In the genomic region with DNA sequence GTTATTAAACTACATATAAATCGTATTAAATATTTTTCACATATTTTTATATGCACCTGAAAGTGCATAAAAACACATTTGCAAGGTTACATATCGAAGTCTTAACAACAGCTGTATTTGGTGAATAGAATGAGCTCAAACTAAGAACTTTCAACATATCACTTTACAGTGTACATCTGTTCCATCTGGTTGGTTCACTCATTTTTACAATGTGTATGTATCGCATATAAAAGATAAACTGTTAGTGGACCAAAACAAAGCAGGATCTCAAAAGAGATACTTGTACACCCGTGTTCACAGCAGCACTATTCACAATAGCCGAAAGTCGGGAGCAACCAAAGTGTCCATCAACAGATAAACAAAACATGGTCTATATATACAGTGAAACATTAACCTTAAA, we compare ENCODE assay signal across 17 cellular contexts. TPM values are rescaled to one million over a fixed set of nuclear protein-coding genes. Genes with fewer than 3 reads are reported as not detected.
DNase-seq lines count a peak whose midpoint lies in the region; ATAC-seq and TF ChIP-seq lines count a peak whose summit lies in the region.
"Had no signal": no experiment of that assay in that cellular context is flagged by ENCODE, and none has a peak within 500 bp of the region (broad histone marks: within the 10 kb centered on the region; RNA-seq: fewer than 3 reads in every experiment).

No MANE protein-coding gene starts in this region.

- H3K9me3 ChIP-seq in Loucy (ENCODE audit: insufficient read depth, low read depth, low read length) (no peaks in the 10 kb centered on the region), left ventricle myocardium inferior (replicated peaks) (no peaks in the 10 kb centered on the region)
- H3K9me3 ChIP-seq: left lung, thoracic aorta had no signal

- H3K36me3 Mint-ChIP-seq in activated CD8-positive, alpha-beta T cell treated with anti-CD3 and anti-CD28 coated beads for 36 hours (ENCODE audit: low read depth) = peaks cover 38% of the 10 kb centered on the region
- peaks cover 45% of the 10 kb centered on the region for H3K36me3 Mint-ChIP-seq in activated CD8-positive, alpha-beta T cell treated with anti-CD3 and anti-CD28 coated beads, Interleukin-2, amount 10 ng/mL, durations not matched to agents 7 days and 5 days (ENCODE audit: low read depth)
- peaks cover 45% of the 10 kb centered on the region for H3K36me3 Mint-ChIP-seq in activated T-helper 2 cell treated with anti-CD3 and anti-CD28 coated beads, Interferon-gamma antibody, Interleukin-2, Interleukin-4, amounts not matched to agents 10 μg/mL and 5 μg/mL and 100 μg/mL, durations not matched to agents 14 hours and 24 hours and 36 hours (ENCODE audit: low read depth)
- peaks cover 62% of the 10 kb centered on the region for H3K36me3 Mint-ChIP-seq in nephron (ENCODE audit: low read depth)

- peaks cover 100% of the 10 kb centered on the region for H3K79me2 ChIP-seq in Loucy (ENCODE audit: insufficient read depth, low read length)

- DNase-seq in activated CD8-positive, alpha-beta T cell treated with anti-CD3 and anti-CD28 coated beads for 36 hours = no peak
- DNase-seq in activated CD8-positive, alpha-beta T cell treated with anti-CD3 and anti-CD28 coated beads, Interleukin-2, amount 10 ng/mL, durations not matched to agents 7 days and 5 days = no peak
- DNase-seq in activated T-helper 2 cell treated with anti-CD3 and anti-CD28 coated beads, Interferon-gamma antibody, Interleukin-2, Interleukin-4, amounts not matched to agents 10 μg/mL and 5 μg/mL and 100 μg/mL, durations not matched to agents 14 hours and 24 hours and 36 hours (ENCODE audit: low spot score) = no peak
- DNase-seq in GM20000 (ENCODE audit: low spot score) (no peak), caudate nucleus (lab: John Stamatoyannopoulos, UW) (no peak), left ventricle myocardium inferior (no peak)
- DNase-seq: ACHN; activated CD4-positive, alpha-beta T cell treated with anti-CD3 and anti-CD28 coated beads, Interleukin-2, amount 50 U/mL, for 48 hours; activated effector memory CD4-positive, alpha-beta T cell treated with Interleukin-2 at 50 U/mL for 16 hours; left lung; NCI-H1694 treated with DMSO at 0.1 percent for 48 hours; nephron progenitor cell; retina; stimulated activated CD4-positive, alpha-beta T cell treated with anti-CD3 and anti-CD28 coated beads, Interleukin-2, amount 100 ng/mL, for 24 hours had no signal

- H3K36me3 ChIP-seq in Loucy (ENCODE audit: insufficient read depth, low read length) = peaks cover 4% of the 10 kb centered on the region; the same call in 1 of the 2 replicates
- H3K36me3 ChIP-seq in left ventricle myocardium inferior = no peaks in the 10 kb centered on the region
- H3K36me3 ChIP-seq: left lung, thoracic aorta had no signal

- POLR2A ChIA-PET in activated CD8-positive, alpha-beta T cell treated with anti-CD3 and anti-CD28 coated beads for 36 hours (lab: Charles Lee) = interaction anchor here (1.0 kb wide), 1 partner anchor 218 kb away, joined by 3 read pairs; no protein-coding TSS in a partner anchor
- POLR2A ChIA-PET in activated CD8-positive, alpha-beta T cell treated with anti-CD3 and anti-CD28 coated beads, Interleukin-2, amount 10 ng/mL, durations not matched to agents 7 days and 5 days (lab: Charles Lee) = interaction anchor here (0.6 to 3.6 kb wide), 4 partner anchors 9 to 218 kb away, joined by 3 to 15 read pairs (median 4); no protein-coding TSS in a partner anchor

- H3F3A ChIP-seq in Loucy (ENCODE audit: low read depth) = no peaks in the 10 kb centered on the region

- no peaks in the 10 kb centered on the region for H3K27me3 Mint-ChIP-seq in activated CD8-positive, alpha-beta T cell treated with anti-CD3 and anti-CD28 coated beads for 36 hours
- H3K27me3 Mint-ChIP-seq in activated CD8-positive, alpha-beta T cell treated with anti-CD3 and anti-CD28 coated beads, Interleukin-2, amount 10 ng/mL, durations not matched to agents 7 days and 5 days (ENCODE audit: low read depth) = no peaks in the 10 kb centered on the region
- H3K27me3 Mint-ChIP-seq in activated T-helper 2 cell treated with anti-CD3 and anti-CD28 coated beads, Interferon-gamma antibody, Interleukin-2, Interleukin-4, amounts not matched to agents 10 μg/mL and 5 μg/mL and 100 μg/mL, durations not matched to agents 14 hours and 24 hours and 36 hours (ENCODE audit: low read depth) = no peaks in the 10 kb centered on the region
- no peaks in the 10 kb centered on the region for H3K27me3 Mint-ChIP-seq in nephron (ENCODE audit: low read depth)

- H3K4me1 ChIP-seq in Loucy (ENCODE audit: insufficient read depth, low read length, poor library complexity, severe bottlenecking) = peaks cover 50% of the 10 kb centered on the region
- peaks cover 80% of the 10 kb centered on the region for H3K4me1 ChIP-seq in left ventricle myocardium inferior

- peaks cover 91% of the 10 kb centered on the region for H4K20me1 ChIP-seq in Loucy (ENCODE audit: insufficient read depth, low read length, poor library complexity, severe bottlenecking)

- peaks cover 81% of the 10 kb centered on the region for H3K4me1 Mint-ChIP-seq in activated CD8-positive, alpha-beta T cell treated with anti-CD3 and anti-CD28 coated beads for 36 hours (ENCODE audit: low read depth)
- peaks cover 77% of the 10 kb centered on the region for H3K4me1 Mint-ChIP-seq in activated CD8-positive, alpha-beta T cell treated with anti-CD3 and anti-CD28 coated beads, Interleukin-2, amount 10 ng/mL, durations not matched to agents 7 days and 5 days (ENCODE audit: low read depth)
- H3K4me1 Mint-ChIP-seq in activated T-helper 2 cell treated with anti-CD3 and anti-CD28 coated beads, Interferon-gamma antibody, Interleukin-2, Interleukin-4, amounts not matched to agents 10 μg/mL and 5 μg/mL and 100 μg/mL, durations not matched to agents 14 hours and 24 hours and 36 hours (ENCODE audit: low read depth) = peaks cover 71% of the 10 kb centered on the region
- peaks cover 33% of the 10 kb centered on the region for H3K4me1 Mint-ChIP-seq in nephron

- intact Hi-C loops in activated CD8-positive, alpha-beta T cell treated with anti-CD3 and anti-CD28 coated beads for 36 hours (cut with micrococcal nuclease) = no loop called here
- intact Hi-C loops in activated T-helper 2 cell treated with anti-CD3 and anti-CD28 coated beads, Interferon-gamma antibody, Interleukin-2, Interleukin-4, amounts not matched to agents 10 μg/mL and 5 μg/mL and 100 μg/mL, durations not matched to agents 14 hours and 24 hours and 36 hours (cut with micrococcal nuclease) = loop anchor here (10.0 kb wide), 1 partner anchor 643 kb away; no protein-coding TSS in a partner anchor
- intact Hi-C loops in left ventricle myocardium inferior (cut with micrococcal nuclease) = no loop called here

- H3K27ac ChIP-seq in caudate nucleus (ENCODE audit: low read depth, low read length) (no peak overlapping the region), left ventricle myocardium inferior (replicated peaks) (no peak overlapping the region)
- H3K27ac ChIP-seq: thoracic aorta had no signal

- H3K27ac Mint-ChIP-seq in activated CD8-positive, alpha-beta T cell treated with anti-CD3 and anti-CD28 coated beads for 36 hours = peak overlapping the region; percentile 39
- no peak overlapping the region for H3K27ac Mint-ChIP-seq in activated CD8-positive, alpha-beta T cell treated with anti-CD3 and anti-CD28 coated beads, Interleukin-2, amount 10 ng/mL, durations not matched to agents 7 days and 5 days
- H3K27ac Mint-ChIP-seq in activated T-helper 2 cell treated with anti-CD3 and anti-CD28 coated beads, Interferon-gamma antibody, Interleukin-2, Interleukin-4, amounts not matched to agents 10 μg/mL and 5 μg/mL and 100 μg/mL, durations not matched to agents 14 hours and 24 hours and 36 hours = peak overlapping the region; percentile 50
- H3K27ac Mint-ChIP-seq in nephron = peak overlapping the region; percentile 5 to 41 (median 19)
- H3K27ac Mint-ChIP-seq: nephron progenitor cell had no signal

- CTCF ChIA-PET in activated CD8-positive, alpha-beta T cell treated with anti-CD3 and anti-CD28 coated beads for 36 hours (lab: Charles Lee) = interaction anchor here (0.9 to 1.1 kb wide), 2 partner anchors 13 to 54 kb away, joined by 3 read pairs; no protein-coding TSS in a partner anchor
- CTCF ChIA-PET in activated CD8-positive, alpha-beta T cell treated with anti-CD3 and anti-CD28 coated beads, Interleukin-2, amount 10 ng/mL, durations not matched to agents 7 days and 5 days (lab: Charles Lee) = interaction anchor here (1.1 kb wide), 1 partner anchor 56 kb away, joined by 4 read pairs; no protein-coding TSS in a partner anchor

- no peak overlapping the region for H3K4me3 ChIP-seq in Loucy (ENCODE audit: low read length, poor library complexity, severe bottlenecking)
- H3K4me3 ChIP-seq in left ventricle myocardium inferior = no peak overlapping the region
- H3K4me3 ChIP-seq: left lung, thoracic aorta had no signal

- no peak overlapping the region for H2AFZ ChIP-seq in Loucy (ENCODE audit: low read length)

- H3K9me2 ChIP-seq in Loucy (replicated peaks; ENCODE audit: low read depth, low read length) = no peaks in the 10 kb centered on the region

- H3K4me3 Mint-ChIP-seq in activated CD8-positive, alpha-beta T cell treated with anti-CD3 and anti-CD28 coated beads for 36 hours = no peak overlapping the region
- H3K4me3 Mint-ChIP-seq in activated CD8-positive, alpha-beta T cell treated with anti-CD3 and anti-CD28 coated beads, Interleukin-2, amount 10 ng/mL, durations not matched to agents 7 days and 5 days = no peak overlapping the region
- no peak overlapping the region for H3K4me3 Mint-ChIP-seq in activated T-helper 2 cell treated with anti-CD3 and anti-CD28 coated beads, Interferon-gamma antibody, Interleukin-2, Interleukin-4, amounts not matched to agents 10 μg/mL and 5 μg/mL and 100 μg/mL, durations not matched to agents 14 hours and 24 hours and 36 hours (ENCODE audit: low read depth)
- peak overlapping the region in 1 of 3 experiments; percentile 5 for H3K4me3 Mint-ChIP-seq in nephron
- H3K4me3 Mint-ChIP-seq: nephron progenitor cell had no signal

- TF ChIP-seq CTCF in activated CD8-positive, alpha-beta T cell treated with anti-CD3 and anti-CD28 coated beads for 36 hours (IDR thresholded peaks at IDR 0.05) = no peak
- TF ChIP-seq CTCF in Loucy (conservative IDR thresholded peaks at IDR 0.05; ENCODE audit: low read length) (no peak), nephron (IDR thresholded peaks at IDR 0.05; ENCODE audit: unreplicated experiment in 3 of 3) (no peak), GM20000 (IDR thresholded peaks at IDR 0.05; ENCODE audit: extremely low read depth, missing control alignments) (no peak), left ventricle myocardium inferior (IDR thresholded peaks at IDR 0.05; ENCODE audit: borderline replicate concordance) (no peak)

- no peaks in the 10 kb centered on the region for H3K9me3 Mint-ChIP-seq in activated CD8-positive, alpha-beta T cell treated with anti-CD3 and anti-CD28 coated beads for 36 hours
- no peaks in the 10 kb centered on the region for H3K9me3 Mint-ChIP-seq in activated CD8-positive, alpha-beta T cell treated with anti-CD3 and anti-CD28 coated beads, Interleukin-2, amount 10 ng/mL, durations not matched to agents 7 days and 5 days (ENCODE audit: insufficient read depth)
- H3K9me3 Mint-ChIP-seq in activated T-helper 2 cell treated with anti-CD3 and anti-CD28 coated beads, Interferon-gamma antibody, Interleukin-2, Interleukin-4, amounts not matched to agents 10 μg/mL and 5 μg/mL and 100 μg/mL, durations not matched to agents 14 hours and 24 hours and 36 hours = no peaks in the 10 kb centered on the region
- H3K9me3 Mint-ChIP-seq in nephron = peaks cover 3% of the 10 kb centered on the region

- ATAC-seq in activated CD8-positive, alpha-beta T cell treated with anti-CD3 and anti-CD28 coated beads for 36 hours = no peak
- no peak for ATAC-seq in activated CD8-positive, alpha-beta T cell treated with anti-CD3 and anti-CD28 coated beads, Interleukin-2, amount 10 ng/mL, durations not matched to agents 7 days and 5 days
- ATAC-seq: left lung had no signal

- no peak overlapping the region for H3K9ac ChIP-seq in Loucy (ENCODE audit: low read depth, low read length, poor library complexity, severe bottlenecking)

- no peaks in the 10 kb centered on the region for H3K27me3 ChIP-seq in Loucy (ENCODE audit: insufficient read depth, low read length, poor library complexity, severe bottlenecking)
- no peaks in the 10 kb centered on the region for H3K27me3 ChIP-seq in left ventricle myocardium inferior (ENCODE audit: low read depth)
- H3K27me3 ChIP-seq: left lung had no signal

- peak overlapping the region; percentile 19 for H3K4me2 ChIP-seq in Loucy (ENCODE audit: low read depth, low read length, poor library complexity, severe bottlenecking)

RNA-seq across cellular contexts. Expression of a gene that starts 55.8 kb away (rescaled TPM):
- total RNA-seq in activated CD8-positive, alpha-beta T cell treated with anti-CD3 and anti-CD28 coated beads for 36 hours = 100 to 1,000 TPM; 153 to 158 TPM
- 100 to 1,000 TPM; 165 to 166 TPM for total RNA-seq in activated CD8-positive, alpha-beta T cell treated with anti-CD3 and anti-CD28 coated beads, Interleukin-2, amount 10 ng/mL, durations not matched to agents 7 days and 5 days
- total RNA-seq in activated T-helper 2 cell treated with anti-CD3 and anti-CD28 coated beads, Interferon-gamma antibody, Interleukin-2, Interleukin-4, amounts not matched to agents 10 μg/mL and 5 μg/mL and 100 μg/mL, durations not matched to agents 14 hours and 24 hours and 36 hours = 168 and 169 TPM in 2 replicates
- 102 TPM for total RNA-seq in left ventricle myocardium inferior
